In genomic region chrX:97691901-97692455, GRCh38 we compare ENCODE assay signal across 25 cellular contexts.
"Had no signal": no experiment of that assay in that cellular context is flagged by ENCODE, and none has a peak within 500 bp of the region (broad histone marks: within the 10 kb centered on the region; RNA-seq: fewer than 3 reads in every experiment).

No MANE protein-coding gene starts in this region.

- H3K4me3 ChIP-seq: breast epithelium, coronary artery, gastrocnemius medialis, stomach, suprapubic skin, tibial nerve had no signal

- H3K9me3 Mint-ChIP-seq: activated CD4-positive, alpha-beta T cell treated with anti-CD3 and anti-CD28 coated beads, Interleukin-2, amount 10 ng/mL, durations not matched to agents 24 days and 14 days; activated CD8-positive, alpha-beta T cell treated with anti-CD3 and anti-CD28 coated beads for 36 hours; activated naive CD4-positive, alpha-beta T cell treated with anti-CD3 and anti-CD28 coated beads, Interleukin-2, amount 50 U/mL, for 72 hours; nephron; stimulated activated memory B cell treated with anti-CD40 and anti-IgM and Interleukin-4, amounts not matched to agents 10 μg/mL and 1 μg/mL and 100 μg/mL, for 72 hours had no signal

- H3K27me3 ChIP-seq: gastrocnemius medialis, stomach, suprapubic skin had no signal

- H3K27ac Mint-ChIP-seq: activated CD4-positive, alpha-beta T cell treated with anti-CD3 and anti-CD28 coated beads, Interleukin-2, amount 10 ng/mL, durations not matched to agents 24 days and 14 days; activated CD8-positive, alpha-beta memory T cell treated with anti-CD3 and anti-CD28 coated beads, Interleukin-2, amount 10 ng/mL, durations not matched to agents 7 days and 5 days; activated CD8-positive, alpha-beta T cell treated with anti-CD3 and anti-CD28 coated beads for 36 hours; activated naive CD4-positive, alpha-beta T cell treated with anti-CD3 and anti-CD28 coated beads, Interleukin-2, amount 50 U/mL, for 72 hours; nephron; stimulated activated memory B cell treated with anti-CD40 and anti-IgM and Interleukin-4, amounts not matched to agents 10 μg/mL and 1 μg/mL and 100 μg/mL, for 72 hours had no signal

- H3K4me3 Mint-ChIP-seq: activated CD4-positive, alpha-beta T cell treated with anti-CD3 and anti-CD28 coated beads, Interleukin-2, amount 10 ng/mL, durations not matched to agents 24 days and 14 days; activated CD8-positive, alpha-beta memory T cell treated with anti-CD3 and anti-CD28 coated beads, Interleukin-2, amount 10 ng/mL, durations not matched to agents 7 days and 5 days; activated CD8-positive, alpha-beta T cell treated with anti-CD3 and anti-CD28 coated beads for 36 hours; nephron; stimulated activated memory B cell treated with anti-CD40 and anti-IgM and Interleukin-4, amounts not matched to agents 10 μg/mL and 1 μg/mL and 100 μg/mL, for 72 hours had no signal

- DNase-seq: activated CD4-positive, alpha-beta T cell treated with anti-CD3 and anti-CD28 coated beads, Interleukin-2, amount 10 ng/mL, durations not matched to agents 24 days and 14 days; activated CD4-positive, CD25-positive, alpha-beta regulatory T cell; activated CD8-positive, alpha-beta memory T cell treated with anti-CD3 and anti-CD28 coated beads, Interleukin-2, amount 10 ng/mL, durations not matched to agents 7 days and 5 days; activated CD8-positive, alpha-beta T cell treated with anti-CD3 and anti-CD28 coated beads for 36 hours; activated gamma-delta T cell; activated T-cell treated with anti-CD3 and anti-CD28 coated beads for 4 hours; aorta; gastrocnemius medialis; head of caudate nucleus; left ventricle myocardium superior; mammary epithelial cell; nucleus accumbens; posterior cingulate gyrus; small intestine; stimulated activated CD4-positive, alpha-beta T cell treated with anti-CD3 and anti-CD28 coated beads, Interleukin-15, amount 100 ng/mL, for 24 hours; stomach; T-helper 9 cell had no signal

- H3K4me1 ChIP-seq: breast epithelium, gastrocnemius medialis, stomach, suprapubic skin, tibial nerve had no signal

- H3K36me3 Mint-ChIP-seq: activated CD8-positive, alpha-beta memory T cell treated with anti-CD3 and anti-CD28 coated beads, Interleukin-2, amount 10 ng/mL, durations not matched to agents 7 days and 5 days; activated naive CD4-positive, alpha-beta T cell treated with anti-CD3 and anti-CD28 coated beads, Interleukin-2, amount 50 U/mL, for 72 hours; stimulated activated memory B cell treated with anti-CD40 and anti-IgM and Interleukin-4, amounts not matched to agents 10 μg/mL and 1 μg/mL and 100 μg/mL, for 72 hours had no signal

- H3K9me3 ChIP-seq: breast epithelium, gastrocnemius medialis, suprapubic skin had no signal

- H3K4me1 Mint-ChIP-seq: activated CD4-positive, alpha-beta T cell treated with anti-CD3 and anti-CD28 coated beads, Interleukin-2, amount 10 ng/mL, durations not matched to agents 24 days and 14 days; activated CD8-positive, alpha-beta memory T cell treated with anti-CD3 and anti-CD28 coated beads, Interleukin-2, amount 10 ng/mL, durations not matched to agents 7 days and 5 days; nephron; stimulated activated memory B cell treated with anti-CD40 and anti-IgM and Interleukin-4, amounts not matched to agents 10 μg/mL and 1 μg/mL and 100 μg/mL, for 72 hours had no signal

- ATAC-seq: activated CD8-positive, alpha-beta memory T cell treated with anti-CD3 and anti-CD28 coated beads, Interleukin-2, amount 10 ng/mL, durations not matched to agents 7 days and 5 days; activated CD8-positive, alpha-beta T cell treated with anti-CD3 and anti-CD28 coated beads for 36 hours; activated naive CD4-positive, alpha-beta T cell treated with anti-CD3 and anti-CD28 coated beads, Interleukin-2, amount 50 U/mL, for 72 hours; gastrocnemius medialis; left ventricle myocardium superior; sciatic nerve; stimulated activated memory B cell treated with anti-CD40 and anti-IgM and Interleukin-4, amounts not matched to agents 10 μg/mL and 1 μg/mL and 100 μg/mL, for 72 hours had no signal

- H3K36me3 ChIP-seq: breast epithelium, gastrocnemius medialis, stomach, suprapubic skin, tibial nerve had no signal

- H3K27ac ChIP-seq: breast epithelium, coronary artery, gastrocnemius medialis, stomach, suprapubic skin, tibial nerve had no signal

- H3K27me3 Mint-ChIP-seq: activated CD4-positive, alpha-beta T cell treated with anti-CD3 and anti-CD28 coated beads, Interleukin-2, amount 10 ng/mL, durations not matched to agents 24 days and 14 days; activated CD8-positive, alpha-beta T cell treated with anti-CD3 and anti-CD28 coated beads for 36 hours; stimulated activated memory B cell treated with anti-CD40 and anti-IgM and Interleukin-4, amounts not matched to agents 10 μg/mL and 1 μg/mL and 100 μg/mL, for 72 hours had no signal
